Comparison of ENCODE assay signal across 18 cellular contexts in the genomic region with DNA sequence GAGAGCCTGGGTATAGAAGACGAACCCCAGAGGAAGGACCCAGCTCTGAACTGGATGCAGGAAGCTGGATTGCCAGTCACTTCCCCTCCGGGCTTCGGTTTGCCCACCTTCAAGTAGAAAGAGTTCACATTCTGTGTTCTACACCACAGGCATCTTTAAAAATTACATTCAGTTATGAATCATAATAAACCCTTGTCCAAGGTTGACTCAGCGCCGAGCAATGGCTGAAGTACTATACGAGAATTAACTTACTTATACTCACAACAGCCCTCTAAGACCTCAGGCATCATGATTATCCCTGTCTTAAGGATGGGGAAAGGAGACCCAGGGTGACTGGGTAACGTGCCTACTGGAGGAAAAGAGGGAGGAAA.
DNase-seq lines count a peak whose midpoint lies in the region; ATAC-seq and TF ChIP-seq lines count a peak whose summit lies in the region.
"Had no signal": no experiment of that assay in that cellular context is flagged by ENCODE, and none has a peak within 500 bp of the region (broad histone marks: within the 10 kb centered on the region; RNA-seq: fewer than 3 reads in every experiment).

No MANE protein-coding gene starts in this region.

- POLR2A ChIA-PET in RWPE1 (lab: Yijun Ruan, JAX; ENCODE audit: low non-redundant PET) = no interaction called here
- POLR2A ChIA-PET in CD4-positive, alpha-beta T cell (lab: Charles Lee) = no interaction called here

- peaks cover 30% of the 10 kb centered on the region for H3K4me1 Mint-ChIP-seq in osteocyte (ENCODE audit: unreplicated experiment)
- no peaks in the 10 kb centered on the region for H3K4me1 Mint-ChIP-seq in CD4-positive, alpha-beta T cell (ENCODE audit: low read depth)
- H3K4me1 Mint-ChIP-seq: activated naive CD4-positive, alpha-beta T cell treated with anti-CD3 and anti-CD28 coated beads, Interleukin-2, amount 50 U/mL, for 24 hours had no signal

- peaks cover 13% of the 10 kb centered on the region for H3K36me3 Mint-ChIP-seq in osteocyte (ENCODE audit: unreplicated experiment)
- H3K36me3 Mint-ChIP-seq in CD4-positive, alpha-beta T cell (ENCODE audit: low read depth) = no peaks in the 10 kb centered on the region
- H3K36me3 Mint-ChIP-seq: activated CD8-positive, alpha-beta memory T cell treated with anti-CD3 and anti-CD28 coated beads, Interleukin-2, amount 10 ng/mL, durations not matched to agents 7 days and 5 days; activated naive CD4-positive, alpha-beta T cell treated with anti-CD3 and anti-CD28 coated beads, Interleukin-2, amount 50 U/mL, for 24 hours; natural killer cell treated with Interleukin-12 subunit alpha and Interleukin-12 subunit beta and Interleukin-15 and Interleukin-18, amount 100 ng/mL, for 72 hours had no signal

- intact Hi-C loops in CD4-positive, alpha-beta T cell (cut with DNase I, micrococcal nuclease) = no loop called here

- DNase-seq in EL (peak; percentile 94), RWPE1 (ENCODE audit: low spot score) (peak; percentile 55), epithelial cell of prostate (ENCODE audit: low read depth, low spot score) (peak; percentile 31), osteocyte (ENCODE audit: extremely low spot score, unreplicated experiment) (no peak), NCI-H82 treated with DMSO at 0.1 percent for 48 hours (lab: John Stamatoyannopoulos, UW; ENCODE audit: unreplicated experiment) (no peak), NCI-H2196 (lab: John Stamatoyannopoulos, UW; ENCODE audit: unreplicated experiment) (no peak)
- no peak for DNase-seq in CD4-positive, alpha-beta T cell
- DNase-seq: activated CD8-positive, alpha-beta memory T cell treated with anti-CD3 and anti-CD28 coated beads, Interleukin-2, amount 10 ng/mL, durations not matched to agents 7 days and 5 days; GF-D8; head of caudate nucleus; NCI-H146; NCI-H526 treated with DMSO at 0.1 percent for 48 hours; right cardiac atrium; SIG-M5; stomach had no signal

- no peak for TF ChIP-seq CTCF in RWPE1 (conservative IDR thresholded peaks at IDR 0.05; ENCODE audit: low read depth)
- no peak for TF ChIP-seq CTCF in osteocyte (IDR thresholded peaks at IDR 0.05)
- no peak for TF ChIP-seq CTCF in CD4-positive, alpha-beta T cell (IDR thresholded peaks at IDR 0.05)

- H3K9me3 ChIP-seq in CD4-positive, alpha-beta T cell (ENCODE audit: control insufficient read depth, low read length) = no peaks in the 10 kb centered on the region
- H3K9me3 ChIP-seq: stomach had no signal

- H3K27ac ChIP-seq in RWPE1 = peak overlapping the region; percentile 47; the same call in 1 of the 2 replicates
- peak overlapping the region; percentile 60 for H3K27ac ChIP-seq in epithelial cell of prostate
- H3K27ac ChIP-seq in CD4-positive, alpha-beta T cell (ENCODE audit: low read depth, low read length) = no peak overlapping the region
- H3K27ac ChIP-seq: stomach had no signal

- H3K4me3 Mint-ChIP-seq in osteocyte (ENCODE audit: unreplicated experiment) = peak overlapping the region; percentile 33
- no peak overlapping the region for H3K4me3 Mint-ChIP-seq in CD4-positive, alpha-beta T cell
- H3K4me3 Mint-ChIP-seq: activated CD8-positive, alpha-beta memory T cell treated with anti-CD3 and anti-CD28 coated beads, Interleukin-2, amount 10 ng/mL, durations not matched to agents 7 days and 5 days; activated naive CD4-positive, alpha-beta T cell treated with anti-CD3 and anti-CD28 coated beads, Interleukin-2, amount 50 U/mL, for 24 hours; natural killer cell treated with Interleukin-12 subunit alpha and Interleukin-12 subunit beta and Interleukin-15 and Interleukin-18, amount 100 ng/mL, for 72 hours had no signal

- no peaks in the 10 kb centered on the region for H3K27me3 Mint-ChIP-seq in osteocyte (ENCODE audit: unreplicated experiment)
- no peaks in the 10 kb centered on the region for H3K27me3 Mint-ChIP-seq in CD4-positive, alpha-beta T cell
- H3K27me3 Mint-ChIP-seq: activated CD8-positive, alpha-beta memory T cell treated with anti-CD3 and anti-CD28 coated beads, Interleukin-2, amount 10 ng/mL, durations not matched to agents 7 days and 5 days; activated naive CD4-positive, alpha-beta T cell treated with anti-CD3 and anti-CD28 coated beads, Interleukin-2, amount 50 U/mL, for 24 hours had no signal

- CTCF ChIA-PET in RWPE1 (lab: Yijun Ruan, JAX) = no interaction called here
- CTCF ChIA-PET in CD4-positive, alpha-beta T cell (lab: Charles Lee) = no interaction called here

- H3K9me3 Mint-ChIP-seq in osteocyte (ENCODE audit: unreplicated experiment) = no peaks in the 10 kb centered on the region
- H3K9me3 Mint-ChIP-seq in CD4-positive, alpha-beta T cell = no peaks in the 10 kb centered on the region
- H3K9me3 Mint-ChIP-seq: activated naive CD4-positive, alpha-beta T cell treated with anti-CD3 and anti-CD28 coated beads, Interleukin-2, amount 50 U/mL, for 24 hours; natural killer cell treated with Interleukin-12 subunit alpha and Interleukin-12 subunit beta and Interleukin-15 and Interleukin-18, amount 100 ng/mL, for 72 hours had no signal

- no peak for ATAC-seq in GM21390 (IDR thresholded peaks at IDR 0.05; ENCODE audit: unreplicated experiment)
- ATAC-seq in CD4-positive, alpha-beta T cell (ENCODE audit: poor library complexity) = no peak
- ATAC-seq: activated CD8-positive, alpha-beta memory T cell treated with anti-CD3 and anti-CD28 coated beads, Interleukin-2, amount 10 ng/mL, durations not matched to agents 7 days and 5 days; natural killer cell treated with Interleukin-12 subunit alpha and Interleukin-12 subunit beta and Interleukin-15 and Interleukin-18, amount 100 ng/mL, for 72 hours; right cardiac atrium had no signal

- H3K27ac Mint-ChIP-seq in osteocyte (ENCODE audit: unreplicated experiment) = peak overlapping the region; percentile 91
- no peak overlapping the region for H3K27ac Mint-ChIP-seq in CD4-positive, alpha-beta T cell
- H3K27ac Mint-ChIP-seq: activated CD8-positive, alpha-beta memory T cell treated with anti-CD3 and anti-CD28 coated beads, Interleukin-2, amount 10 ng/mL, durations not matched to agents 7 days and 5 days; activated naive CD4-positive, alpha-beta T cell treated with anti-CD3 and anti-CD28 coated beads, Interleukin-2, amount 50 U/mL, for 24 hours; natural killer cell treated with Interleukin-12 subunit alpha and Interleukin-12 subunit beta and Interleukin-15 and Interleukin-18, amount 100 ng/mL, for 72 hours had no signal

- H3K27me3 ChIP-seq in CD4-positive, alpha-beta T cell (ENCODE audit: control insufficient read depth, insufficient read depth, low read length) = no peaks in the 10 kb centered on the region
- H3K27me3 ChIP-seq: stomach had no signal

Comparison
In these comparisons a context has a peak if more than half of its experiments do, and no peak if none do; other contexts are left out.
1. DNase-seq: peak in EL (single experiment), RWPE1 (single experiment) and epithelial cell of prostate (single experiment); none in osteocyte (single experiment), NCI-H82 treated with DMSO at 0.1 percent for 48 hours (single experiment), CD4-positive, alpha-beta T cell (0 of 10) and NCI-H2196 (single experiment).